1 cellular context compared by ENCODE assay signal in genomic region chr3:51538459-51539290, GRCh38.
TF ChIP-seq lines count a peak whose summit lies in the region.

TSS of gene RAD54L2 (plus strand) at chr3:51538719. CDS start at chr3:51590421, 51,702 bp downstream.

TF ChIP-seq in HEK293, 187 proteins besides CTCF, POLR2A, EP300 and RAD21 (continued from another document and continues in another):
- TF ChIP-seq INSM2 (tag by site-specific recombination; IDR thresholded peaks at IDR 0.05) (no peak), SP2 (tag by site-specific recombination; IDR thresholded peaks at IDR 0.05) (peak; percentile 39; the same call in 1 of the 2 replicates), ZNF692 (tag by site-specific recombination; IDR thresholded peaks at IDR 0.05) (peak; percentile 89), ZNF830 (tag by site-specific recombination; IDR thresholded peaks at IDR 0.05; ENCODE audit: low read depth) (no peak), ZNF600 (tag by site-specific recombination; IDR thresholded peaks at IDR 0.05) (0 out of 2 replicates have a peak, but pooled peaks have one; percentile 22), ZFP41 (tag by site-specific recombination; IDR thresholded peaks at IDR 0.05; ENCODE audit: borderline replicate concordance) (no peak), ZNF211 (tag by site-specific recombination; IDR thresholded peaks at IDR 0.05; ENCODE audit: low read depth) (no peak), KLF17 (tag by site-specific recombination; IDR thresholded peaks at IDR 0.05) (peak; percentile 82), ZNF292 (tag by site-specific recombination; IDR thresholded peaks at IDR 0.05; ENCODE audit: borderline replicate concordance, low read depth) (no peak), ZNF529 (tag by site-specific recombination; IDR thresholded peaks at IDR 0.05; ENCODE audit: insufficient replicate concordance) (no peak), ZNF416 (tag by site-specific recombination; IDR thresholded peaks at IDR 0.05) (no peak), ZNF658 (tag by site-specific recombination; IDR thresholded peaks at IDR 0.05) (no peak), ZSCAN23 (tag by site-specific recombination; IDR thresholded peaks at IDR 0.05) (0 out of 2 replicates have a peak, but pooled peaks have one; percentile 34), SCRT1 (tag by site-specific recombination; IDR thresholded peaks at IDR 0.05; ENCODE audit: borderline replicate concordance) (no peak), ZNF155 (tag by site-specific recombination; IDR thresholded peaks at IDR 0.05) (no peak), ZNF544 (tag by site-specific recombination; IDR thresholded peaks at IDR 0.05) (no peak), ZNF76 (tag by site-specific recombination; IDR thresholded peaks at IDR 0.05; ENCODE audit: borderline replicate concordance, low read depth) (peak; percentile 79; the same call in 1 of the 2 replicates), ZNF398 (tag by site-specific recombination; IDR thresholded peaks at IDR 0.05) (peak; percentile 24; the same call in 1 of the 2 replicates), ZNF639 (tag by site-specific recombination; IDR thresholded peaks at IDR 0.05) (peak; percentile 85), ZFP3 (tag by site-specific recombination; IDR thresholded peaks at IDR 0.05; ENCODE audit: low read depth) (no peak), ZNF776 (tag by site-specific recombination; IDR thresholded peaks at IDR 0.05; ENCODE audit: borderline replicate concordance) (no peak), ZBTB21 (tag by site-specific recombination; IDR thresholded peaks at IDR 0.05) (no peak), ZNF248 (tag by site-specific recombination; IDR thresholded peaks at IDR 0.05) (no peak), ZBTB48 (tag by site-specific recombination; IDR thresholded peaks at IDR 0.05) (0 out of 2 replicates have a peak, but pooled peaks have one; percentile 25), ZNF843 (tag by site-specific recombination; IDR thresholded peaks at IDR 0.05) (0 out of 2 replicates have a peak, but pooled peaks have one; percentile 22), ZNF18 (tag by site-specific recombination; IDR thresholded peaks at IDR 0.05) (no peak), PATZ1 (tag by site-specific recombination; IDR thresholded peaks at IDR 0.05) (0 out of 2 replicates have a peak, but pooled peaks have one; percentile 32), SP7 (tag by site-specific recombination; IDR thresholded peaks at IDR 0.05) (peak; percentile 67), ZNF837 (tag by site-specific recombination; IDR thresholded peaks at IDR 0.05) (no peak), ZNF473 (tag by site-specific recombination; IDR thresholded peaks at IDR 0.05) (no peak), ZNF335 (tag by site-specific recombination; conservative IDR thresholded peaks at IDR 0.05) (peak; percentile 71; the same call in 1 of the 2 replicates), HOXA7 (CRISPR knock-in tag; IDR thresholded peaks at IDR 0.05; ENCODE audit: borderline replicate concordance) (no peak)
- TF ChIP-seq, protein P1, sequence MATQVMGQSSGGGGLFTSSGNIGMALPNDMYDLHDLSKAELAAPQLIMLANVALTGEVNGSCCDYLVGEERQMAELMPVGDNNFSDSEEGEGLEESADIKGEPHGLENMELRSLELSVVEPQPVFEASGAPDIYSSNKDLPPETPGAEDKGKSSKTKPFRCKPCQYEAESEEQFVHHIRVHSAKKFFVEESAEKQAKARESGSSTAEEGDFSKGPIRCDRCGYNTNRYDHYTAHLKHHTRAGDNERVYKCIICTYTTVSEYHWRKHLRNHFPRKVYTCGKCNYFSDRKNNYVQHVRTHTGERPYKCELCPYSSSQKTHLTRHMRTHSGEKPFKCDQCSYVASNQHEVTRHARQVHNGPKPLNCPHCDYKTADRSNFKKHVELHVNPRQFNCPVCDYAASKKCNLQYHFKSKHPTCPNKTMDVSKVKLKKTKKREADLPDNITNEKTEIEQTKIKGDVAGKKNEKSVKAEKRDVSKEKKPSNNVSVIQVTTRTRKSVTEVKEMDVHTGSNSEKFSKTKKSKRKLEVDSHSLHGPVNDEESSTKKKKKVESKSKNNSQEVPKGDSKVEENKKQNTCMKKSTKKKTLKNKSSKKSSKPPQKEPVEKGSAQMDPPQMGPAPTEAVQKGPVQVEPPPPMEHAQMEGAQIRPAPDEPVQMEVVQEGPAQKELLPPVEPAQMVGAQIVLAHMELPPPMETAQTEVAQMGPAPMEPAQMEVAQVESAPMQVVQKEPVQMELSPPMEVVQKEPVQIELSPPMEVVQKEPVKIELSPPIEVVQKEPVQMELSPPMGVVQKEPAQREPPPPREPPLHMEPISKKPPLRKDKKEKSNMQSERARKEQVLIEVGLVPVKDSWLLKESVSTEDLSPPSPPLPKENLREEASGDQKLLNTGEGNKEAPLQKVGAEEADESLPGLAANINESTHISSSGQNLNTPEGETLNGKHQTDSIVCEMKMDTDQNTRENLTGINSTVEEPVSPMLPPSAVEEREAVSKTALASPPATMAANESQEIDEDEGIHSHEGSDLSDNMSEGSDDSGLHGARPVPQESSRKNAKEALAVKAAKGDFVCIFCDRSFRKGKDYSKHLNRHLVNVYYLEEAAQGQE (tag by site-specific recombination; IDR thresholded peaks at IDR 0.05), result peak; percentile 55; the same call in 1 of the 2 replicates
- TF ChIP-seq, protein P2, sequence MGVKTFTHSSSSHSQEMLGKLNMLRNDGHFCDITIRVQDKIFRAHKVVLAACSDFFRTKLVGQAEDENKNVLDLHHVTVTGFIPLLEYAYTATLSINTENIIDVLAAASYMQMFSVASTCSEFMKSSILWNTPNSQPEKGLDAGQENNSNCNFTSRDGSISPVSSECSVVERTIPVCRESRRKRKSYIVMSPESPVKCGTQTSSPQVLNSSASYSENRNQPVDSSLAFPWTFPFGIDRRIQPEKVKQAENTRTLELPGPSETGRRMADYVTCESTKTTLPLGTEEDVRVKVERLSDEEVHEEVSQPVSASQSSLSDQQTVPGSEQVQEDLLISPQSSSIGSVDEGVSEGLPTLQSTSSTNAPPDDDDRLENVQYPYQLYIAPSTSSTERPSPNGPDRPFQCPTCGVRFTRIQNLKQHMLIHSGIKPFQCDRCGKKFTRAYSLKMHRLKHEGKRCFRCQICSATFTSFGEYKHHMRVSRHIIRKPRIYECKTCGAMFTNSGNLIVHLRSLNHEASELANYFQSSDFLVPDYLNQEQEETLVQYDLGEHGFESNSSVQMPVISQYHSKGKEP (tag by site-specific recombination; IDR thresholded peaks at IDR 0.05), result peak; percentile 45; the same call in 1 of the 2 replicates
- TF ChIP-seq, protein P3, sequence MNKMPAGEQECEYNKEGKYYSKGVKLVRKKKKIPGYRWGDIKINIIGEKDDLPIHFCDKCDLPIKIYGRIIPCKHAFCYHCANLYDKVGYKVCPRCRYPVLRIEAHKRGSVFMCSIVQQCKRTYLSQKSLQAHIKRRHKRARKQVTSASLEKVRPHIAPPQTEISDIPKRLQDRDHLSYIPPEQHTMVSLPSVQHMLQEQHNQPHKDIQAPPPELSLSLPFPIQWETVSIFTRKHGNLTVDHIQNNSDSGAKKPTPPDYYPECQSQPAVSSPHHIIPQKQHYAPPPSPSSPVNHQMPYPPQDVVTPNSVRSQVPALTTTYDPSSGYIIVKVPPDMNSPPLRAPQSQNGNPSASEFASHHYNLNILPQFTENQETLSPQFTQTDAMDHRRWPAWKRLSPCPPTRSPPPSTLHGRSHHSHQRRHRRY (tag by site-specific recombination; IDR thresholded peaks at IDR 0.05), result no peak
